8 cellular contexts compared by ENCODE assay signal in the genomic region with DNA sequence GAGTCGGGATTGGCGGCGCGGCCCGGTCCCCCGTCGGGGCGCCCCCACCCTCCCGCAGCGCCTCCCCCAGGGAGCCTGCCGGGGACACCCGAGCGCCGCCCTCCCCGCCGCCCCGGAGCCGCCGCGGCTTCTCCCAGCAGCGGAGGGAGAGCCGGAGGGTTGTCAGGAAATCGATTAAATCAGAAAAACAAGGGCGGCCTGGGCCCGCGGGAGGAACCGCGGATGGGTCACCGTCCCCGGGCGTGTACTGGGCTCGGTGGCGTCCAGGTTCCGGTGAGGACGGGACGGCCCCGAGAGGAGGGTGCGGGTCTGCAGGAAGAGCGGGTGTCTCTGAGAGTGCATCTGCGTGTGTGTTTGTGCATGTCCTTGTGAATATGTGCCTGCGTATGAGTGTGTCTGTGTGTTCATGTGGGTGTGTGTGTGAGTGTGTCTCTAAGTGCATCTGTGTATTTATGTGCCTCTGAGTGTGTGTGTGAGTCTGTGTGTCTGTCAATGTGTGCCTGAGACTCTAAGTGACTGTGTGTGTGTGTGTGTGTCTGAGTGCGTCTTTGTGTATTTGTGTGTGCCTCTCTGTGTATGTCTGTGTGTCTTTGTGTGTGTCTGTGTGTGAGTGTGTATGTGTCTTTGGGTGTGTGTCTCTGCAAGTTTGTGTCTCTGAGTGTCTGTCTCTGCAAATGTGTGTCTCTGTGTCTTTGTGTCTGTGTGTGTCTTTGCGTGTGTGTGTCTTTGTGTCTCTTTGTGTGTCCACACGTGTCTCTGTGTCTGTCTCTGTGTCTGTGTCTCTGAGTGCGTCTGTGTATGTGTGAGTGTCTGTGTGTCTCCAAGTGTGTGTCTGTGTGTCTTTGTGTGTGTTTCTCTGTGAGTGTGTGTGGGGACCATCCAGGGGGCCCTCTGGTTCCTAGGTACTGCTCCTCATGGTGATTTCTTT. TPM values are rescaled to one million over a fixed set of nuclear protein-coding genes. Genes with fewer than 3 reads are reported as not detected.
A peak's percentile ranks its signal among the peaks of the same experiment; 100 is the strongest.
DNase-seq lines count a peak whose midpoint lies in the region; ATAC-seq and TF ChIP-seq lines count a peak whose summit lies in the region.

No MANE protein-coding gene starts in this region.

- BruUV-seq in Calu3 (replicated peaks; lab: Mats Ljungman, UMichigan): no TSS peak

- WGBS in lung, 2 donors: 5 to 7% methylated on average over 39 to 45 of the region's 45 CpGs
- WGBS in tibial nerve, 2 donors: 5 to 8% methylated on average over 12 to 30 of the region's 45 CpGs

- H3K36me3 Mint-ChIP-seq in Calu3 (ENCODE audit: insufficient read depth, unreplicated experiment): peaks cover 19% of the 10 kb centered on the region

- H3K27ac ChIP-seq in AG04450 (ENCODE audit: low read depth, low read length): peak overlapping the region; percentile 91
- H3K27ac ChIP-seq in lung (ENCODE audit: low read depth in 1 of 2, low read length in 1 of 2): peak overlapping the region; percentile 68 to 82
- peak overlapping the region; percentile 82 to 95 (median 94) for H3K27ac ChIP-seq in tibial nerve

- intact Hi-C loops in Calu3 (cut with micrococcal nuclease; ENCODE audit: unreplicated experiment): no loop called here

- H3K9me3 Mint-ChIP-seq in Calu3 (ENCODE audit: low read depth, unreplicated experiment): peaks cover 3% of the 10 kb centered on the region

- TF ChIP-seq CTCF in AG04450 (IDR thresholded peaks at IDR 0.05; ENCODE audit: low read depth, low read length) (no peak), lung (IDR thresholded peaks at IDR 0.05; ENCODE audit: control extremely low read depth, extremely low read depth) (no peak), tibial nerve (IDR thresholded peaks at IDR 0.05) (no peak), Calu3 (IDR thresholded peaks at IDR 0.05; ENCODE audit: unreplicated experiment) (no peak)

- POLR2A ChIA-PET in AG04450 (lab: Yijun Ruan, JAX): no interaction called here

- no peaks in the 10 kb centered on the region for H3K27me3 Mint-ChIP-seq in Calu3 (ENCODE audit: unreplicated experiment)

- DNase-seq in AG04450 (ENCODE audit: low read depth, low spot score) (no peak), HAP-1 (ENCODE audit: low spot score in 2 of 2) (peak in 1 of 2 experiments; percentile 40), T-helper 1 cell (peak in 3 of 5 donors; percentile 29 to 55 (median 47)), lung (ENCODE audit: low spot score) (no peak), tibial nerve (ENCODE audit: low spot score in 2 of 2) (no peak), Calu3 (no peak)
- DNase-seq in central memory CD4-positive, alpha-beta T cell: peak; percentile 43

- peaks cover 8% of the 10 kb centered on the region for H3K4me1 ChIP-seq in HAP-1
- peaks cover 4 to 31% of the 10 kb centered on the region in 2 donors for H3K4me1 ChIP-seq in lung (ENCODE audit: control insufficient read depth in 2 of 2, insufficient read depth in 2 of 2, low read length in 2 of 2)
- H3K4me1 ChIP-seq in tibial nerve: peaks cover 0 to 71% (median 27%) of the 10 kb centered on the region in 4 donors

- H3K4me3 ChIP-seq in AG04450 (ENCODE audit: low read depth, low read length) (peak overlapping the region; percentile 99), HAP-1 (peak overlapping the region; percentile 63), lung (peak overlapping the region; percentile 70), tibial nerve (peak overlapping the region; percentile 69 to 87 (median 82))

- TF ChIP-seq EP300 in tibial nerve (IDR thresholded peaks at IDR 0.05): no peak

- no peaks in the 10 kb centered on the region for H3K36me3 ChIP-seq in HAP-1 (replicated peaks)
- no peaks in the 10 kb centered on the region for H3K36me3 ChIP-seq in lung (ENCODE audit: control insufficient read depth in 2 of 2, insufficient read depth in 2 of 2, low read length in 2 of 2)
- H3K36me3 ChIP-seq in tibial nerve: no peaks in the 10 kb centered on the region

- H3K27me3 ChIP-seq in AG04450 (ENCODE audit: control insufficient read depth, insufficient read depth, low read length): no peaks in the 10 kb centered on the region
- no peaks in the 10 kb centered on the region for H3K27me3 ChIP-seq in HAP-1 (ENCODE audit: low read depth)
- H3K27me3 ChIP-seq in lung (ENCODE audit: control insufficient read depth, insufficient read depth): no peaks in the 10 kb centered on the region
- H3K27me3 ChIP-seq in tibial nerve: no peaks in the 10 kb centered on the region

- H3K9me3 ChIP-seq in AG04450 (ENCODE audit: control insufficient read depth, insufficient read depth, low read length) (no peaks in the 10 kb centered on the region), HAP-1 (peaks cover 3% of the 10 kb centered on the region; the same call in 1 of the 2 replicates), lung (ENCODE audit: control insufficient read depth in 2 of 2, insufficient read depth in 1 of 2, low read length in 1 of 2) (no peaks in the 10 kb centered on the region), tibial nerve (peaks cover 0 to 4% (median 1%) of the 10 kb centered on the region in 4 donors)

- in situ Hi-C loops in HAP-1 (cut with MboI; ENCODE audit: low sequenced_read_pairs): no loop called here

- no peak overlapping the region for H3K4me3 Mint-ChIP-seq in Calu3 (ENCODE audit: low read depth, unreplicated experiment)

- TF ChIP-seq POLR2A in tibial nerve (IDR thresholded peaks at IDR 0.05): no peak

- H3K27ac Mint-ChIP-seq in Calu3 (ENCODE audit: unreplicated experiment): no peak overlapping the region

- peaks cover 18% of the 10 kb centered on the region for H3K4me1 Mint-ChIP-seq in Calu3 (ENCODE audit: low read depth, unreplicated experiment)

- CTCF ChIA-PET in AG04450 (lab: Charles Lee) (no interaction called here), Calu3 (lab: Charles Lee) (no interaction called here)

- ATAC-seq in lung (ENCODE audit: insufficient read depth, low FRiP score) (no peak), GM18907 (IDR thresholded peaks at IDR 0.05; ENCODE audit: unreplicated experiment) (no peak)

RNA-seq across cellular contexts. Expression of gene SPSB1, which starts 1.1 kb away (rescaled TPM):
- 19.4 and 20.3 TPM in 2 replicates for polyA plus RNA-seq in AG04450 (2011; rRNA removed)
- 37.1 and 41.0 TPM in 2 replicates for polyA minus RNA-seq in AG04450 (2011; rRNA and poly(A)+ RNA removed)
- total RNA-seq in lung: 10 to 100 TPM in 1 of 2 donors, 1 to 10 TPM in 1; 9.5 to 23.8 TPM
- polyA plus RNA-seq in lung: 10 to 100 TPM; 19.5 to 25.9 TPM
- total RNA-seq in tibial nerve: 10 to 100 TPM; 18.9 to 64.9 (median 41.8) TPM
- 4.9 and 5.8 TPM in 2 replicates for total RNA-seq in Calu3 (2022)

RNA-seq across cellular contexts. Expression of gene H6PD, which starts 59.2 kb away (rescaled TPM):
- polyA plus RNA-seq in AG04450 (2011; rRNA removed): 18.3 and 22.9 TPM in 2 replicates
- 23.6 and 26.7 TPM in 2 replicates for polyA minus RNA-seq in AG04450 (2011; rRNA and poly(A)+ RNA removed)
- 10 to 100 TPM; 43.1 to 59.8 TPM for total RNA-seq in lung
- polyA plus RNA-seq in lung: 10 to 100 TPM; 21.5 to 22.6 TPM
- 10 to 100 TPM; 53.1 to 88.6 (median 72.7) TPM for total RNA-seq in tibial nerve
- total RNA-seq in Calu3 (2022): 18.0 TPM in 2 replicates

Comparison
In these comparisons a context has a peak if more than half of its experiments do, and no peak if none do; other contexts are left out.
1. DNase-seq: peak in T-helper 1 cell (3 of 5) and central memory CD4-positive, alpha-beta T cell (single experiment); none in AG04450 (single experiment), lung (single experiment), tibial nerve (0 of 2) and Calu3 (single experiment).
2. Peak in every context shown above with its lines, with median percentiles within 50 percentile points of each other: H3K27ac ChIP-seq and H3K4me3 ChIP-seq.